In genomic region chr1:48617227-48617626, GRCh38 we compare ENCODE assay signal across 19 cellular contexts.
DNase-seq lines count a peak whose midpoint lies in the region; ATAC-seq and TF ChIP-seq lines count a peak whose summit lies in the region.
"Had no signal": no experiment of that assay in that cellular context is flagged by ENCODE, and none has a peak within 500 bp of the region (broad histone marks: within the 10 kb centered on the region; RNA-seq: fewer than 3 reads in every experiment).

No MANE protein-coding gene starts in this region.

- ATAC-seq in effector memory CD8-positive, alpha-beta T cell (replicated peaks) = no peak

- DNase-seq in LHCN-M2 (ENCODE audit: low read depth) (peak; percentile 79), astrocyte of the cerebellum (ENCODE audit: low read depth) (peak; percentile 34), iris pigment epithelial cell (ENCODE audit: low read depth) (peak; percentile 20), NCI-H2171 (lab: John Stamatoyannopoulos, UW) (no peak), DMS79 treated with DMSO at 0.1 percent for 48 hours (lab: John Stamatoyannopoulos, UW) (no peak)
- no peak for DNase-seq in stimulated activated CD4-positive, alpha-beta T cell treated with anti-CD3 and anti-CD28 coated beads, Interleukin-15, amount 100 ng/mL, for 24 hours
- DNase-seq in effector memory CD8-positive, alpha-beta T cell = no peak
- DNase-seq: activated gamma-delta T cell treated with Interleukin-2 at 50 U/mL for 16 hours, BE2C, endodermal cell, heart left ventricle, NCI-H2029, NCI-H774 had no signal

- no peaks in the 10 kb centered on the region for H3K27me3 ChIP-seq in BLaER1
- H3K27me3 ChIP-seq: BE2C, cardiac muscle cell had no signal

- peak overlapping the region; percentile 30; the same call in 1 of the 2 replicates for H3K9ac ChIP-seq in BLaER1
- H3K9ac ChIP-seq: parathyroid adenoma had no signal

- no peak overlapping the region for H3K4me3 Mint-ChIP-seq in effector memory CD8-positive, alpha-beta T cell
- H3K4me3 Mint-ChIP-seq: endodermal cell had no signal

- H3K36me3 ChIP-seq in BLaER1 = no peaks in the 10 kb centered on the region
- H3K36me3 ChIP-seq: BE2C, cardiac muscle cell, HAP-1, heart left ventricle, SJSA1, thoracic aorta had no signal

- no peak overlapping the region for H3K27ac Mint-ChIP-seq in effector memory CD8-positive, alpha-beta T cell
- H3K27ac Mint-ChIP-seq: endodermal cell had no signal

- TF ChIP-seq CTCF in astrocyte of the cerebellum (IDR thresholded peaks at IDR 0.05; ENCODE audit: low read depth, low read length, missing control alignments) = no peak

- peaks cover 0 to 2% of the 10 kb centered on the region in 2 donors for H3K4me1 Mint-ChIP-seq in effector memory CD8-positive, alpha-beta T cell (ENCODE audit: low read depth in 2 of 2)

- no peaks in the 10 kb centered on the region for H3K9me3 ChIP-seq in BLaER1
- H3K9me3 ChIP-seq: BE2C, HAP-1, heart left ventricle, SJSA1, thoracic aorta had no signal

- no peaks in the 10 kb centered on the region for H3K36me3 Mint-ChIP-seq in effector memory CD8-positive, alpha-beta T cell (ENCODE audit: insufficient read depth)

- no peaks in the 10 kb centered on the region for H3K9me3 Mint-ChIP-seq in effector memory CD8-positive, alpha-beta T cell
- H3K9me3 Mint-ChIP-seq: endodermal cell had no signal

- H3K4me3 ChIP-seq in BLaER1 (peak overlapping the region; percentile 32), astrocyte of the cerebellum (ENCODE audit: low read depth, low read length) (no peak overlapping the region)
- H3K4me3 ChIP-seq: cardiac muscle cell, HAP-1, heart left ventricle, SJSA1, thoracic aorta had no signal

- H3K27ac ChIP-seq in BLaER1 = peak overlapping the region; percentile 81
- H3K27ac ChIP-seq: cardiac muscle cell, heart left ventricle, parathyroid adenoma, SJSA1, thoracic aorta had no signal

- in situ Hi-C loops in astrocyte of the cerebellum (cut with HindIII; ENCODE audit: low sequenced_read_pairs) = no loop called here

- peaks cover 75% of the 10 kb centered on the region for H3K4me1 ChIP-seq in BLaER1
- H3K4me1 ChIP-seq: BE2C, HAP-1, parathyroid adenoma, SJSA1 had no signal

- peaks cover 8 to 15% of the 10 kb centered on the region in 2 donors for H3K27me3 Mint-ChIP-seq in effector memory CD8-positive, alpha-beta T cell

- H4K20me1 ChIP-seq in BLaER1 = no peaks in the 10 kb centered on the region

- peak overlapping the region; percentile 78 for H3K4me2 ChIP-seq in BLaER1

Comparison
In these comparisons a context has a peak if more than half of its experiments do, and no peak if none do; other contexts are left out.
1. DNase-seq: peak in LHCN-M2 (single experiment), astrocyte of the cerebellum (single experiment) and iris pigment epithelial cell (single experiment); none in NCI-H2171 (single experiment), stimulated activated CD4-positive, alpha-beta T cell treated with anti-CD3 and anti-CD28 coated beads, Interleukin-15, amount 100 ng/mL, for 24 hours (single experiment), DMS79 treated with DMSO at 0.1 percent for 48 hours (single experiment) and effector memory CD8-positive, alpha-beta T cell (0 of 3).